Comparison of ENCODE assay signal across 15 cellular contexts in the genomic region with DNA sequence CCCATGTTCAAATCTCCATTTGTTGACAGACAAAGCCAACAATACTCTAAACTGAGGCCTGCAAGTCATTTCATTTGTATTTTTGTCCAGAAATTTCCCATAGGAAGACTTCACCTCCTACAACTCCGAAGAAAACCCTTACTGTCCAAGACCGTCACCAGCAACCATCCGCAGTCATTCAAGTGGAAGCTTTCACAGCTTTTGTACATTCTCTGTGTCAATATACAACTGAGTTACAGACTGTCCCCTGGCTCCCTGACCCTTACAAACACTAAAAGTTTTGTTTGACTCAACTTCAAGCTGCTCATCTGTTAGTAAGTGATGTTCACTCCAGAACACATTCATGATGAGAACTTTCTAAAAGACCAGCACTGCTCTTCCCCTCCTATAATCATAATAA.
"Had no signal": no experiment of that assay in that cellular context is flagged by ENCODE, and none has a peak within 500 bp of the region (broad histone marks: within the 10 kb centered on the region; RNA-seq: fewer than 3 reads in every experiment).

No MANE protein-coding gene starts in this region.

- H3K9me3 Mint-ChIP-seq: activated naive CD4-positive, alpha-beta T cell treated with anti-CD3 and anti-CD28 coated beads, Interleukin-2, amount 10 ng/mL, durations not matched to agents 7 days and 5 days; activated T-helper 1 cell treated with anti-CD3 and anti-CD28 coated beads, Interleukin-12 subunit alpha, Interleukin-12 subunit beta, Interleukin-2, Interleukin-4 antibody, amounts not matched to agents 30 ng/mL and 10 ng/mL and 1 ng/mL, durations not matched to agents 14 hours and 24 hours and 36 hours; brain; central memory CD8-positive, alpha-beta T cell; T-helper 1 cell treated with Interleukin-12 subunit alpha and Interleukin-12 subunit beta and Interleukin-4 antibody, amounts not matched to agents 30 μg/mL and 1 μg/mL, for 36 hours; WTC11 had no signal

- H3K27me3 Mint-ChIP-seq: activated naive CD4-positive, alpha-beta T cell treated with anti-CD3 and anti-CD28 coated beads, Interleukin-2, amount 10 ng/mL, durations not matched to agents 7 days and 5 days; central memory CD8-positive, alpha-beta T cell had no signal

- DNase-seq: activated CD4-positive, alpha-beta T cell treated with anti-CD3 and anti-CD28 coated beads for 48 hours; activated naive CD4-positive, alpha-beta T cell treated with anti-CD3 and anti-CD28 coated beads, Interleukin-2, amount 10 ng/mL, durations not matched to agents 7 days and 5 days; dermis blood vessel endothelial cell; left ventricle myocardium superior; mesenchymal stem cell; right cardiac atrium; SHP77; stimulated activated CD4-positive, alpha-beta T cell treated with anti-CD3 and anti-CD28 coated beads, Interleukin-2, amount 100 ng/mL, for 24 hours; stimulated activated naive CD4-positive, alpha-beta T cell had no signal

- ATAC-seq: left ventricle myocardium superior, right cardiac atrium, WTC11 had no signal

- H3K4me1 Mint-ChIP-seq: activated naive CD4-positive, alpha-beta T cell treated with anti-CD3 and anti-CD28 coated beads, Interleukin-2, amount 10 ng/mL, durations not matched to agents 7 days and 5 days; central memory CD8-positive, alpha-beta T cell had no signal

- H3K4me3 Mint-ChIP-seq: activated naive CD4-positive, alpha-beta T cell treated with anti-CD3 and anti-CD28 coated beads, Interleukin-2, amount 10 ng/mL, durations not matched to agents 7 days and 5 days; activated T-helper 1 cell treated with anti-CD3 and anti-CD28 coated beads, Interleukin-12 subunit alpha, Interleukin-12 subunit beta, Interleukin-2, Interleukin-4 antibody, amounts not matched to agents 30 ng/mL and 10 ng/mL and 1 ng/mL, durations not matched to agents 14 hours and 24 hours and 36 hours; brain; central memory CD8-positive, alpha-beta T cell; T-helper 1 cell treated with Interleukin-12 subunit alpha and Interleukin-12 subunit beta and Interleukin-4 antibody, amounts not matched to agents 30 μg/mL and 1 μg/mL, for 36 hours; WTC11 had no signal

- H3K27ac Mint-ChIP-seq: activated naive CD4-positive, alpha-beta T cell treated with anti-CD3 and anti-CD28 coated beads, Interleukin-2, amount 10 ng/mL, durations not matched to agents 7 days and 5 days; activated T-helper 1 cell treated with anti-CD3 and anti-CD28 coated beads, Interleukin-12 subunit alpha, Interleukin-12 subunit beta, Interleukin-2, Interleukin-4 antibody, amounts not matched to agents 30 ng/mL and 10 ng/mL and 1 ng/mL, durations not matched to agents 14 hours and 24 hours and 36 hours; brain; T-helper 1 cell treated with Interleukin-12 subunit alpha and Interleukin-12 subunit beta and Interleukin-4 antibody, amounts not matched to agents 30 μg/mL and 1 μg/mL, for 36 hours; WTC11 had no signal

- H3K27ac ChIP-seq: tibial nerve had no signal

- H3K36me3 Mint-ChIP-seq: activated naive CD4-positive, alpha-beta T cell treated with anti-CD3 and anti-CD28 coated beads, Interleukin-2, amount 10 ng/mL, durations not matched to agents 7 days and 5 days; brain; WTC11 had no signal
